In the genomic region with DNA sequence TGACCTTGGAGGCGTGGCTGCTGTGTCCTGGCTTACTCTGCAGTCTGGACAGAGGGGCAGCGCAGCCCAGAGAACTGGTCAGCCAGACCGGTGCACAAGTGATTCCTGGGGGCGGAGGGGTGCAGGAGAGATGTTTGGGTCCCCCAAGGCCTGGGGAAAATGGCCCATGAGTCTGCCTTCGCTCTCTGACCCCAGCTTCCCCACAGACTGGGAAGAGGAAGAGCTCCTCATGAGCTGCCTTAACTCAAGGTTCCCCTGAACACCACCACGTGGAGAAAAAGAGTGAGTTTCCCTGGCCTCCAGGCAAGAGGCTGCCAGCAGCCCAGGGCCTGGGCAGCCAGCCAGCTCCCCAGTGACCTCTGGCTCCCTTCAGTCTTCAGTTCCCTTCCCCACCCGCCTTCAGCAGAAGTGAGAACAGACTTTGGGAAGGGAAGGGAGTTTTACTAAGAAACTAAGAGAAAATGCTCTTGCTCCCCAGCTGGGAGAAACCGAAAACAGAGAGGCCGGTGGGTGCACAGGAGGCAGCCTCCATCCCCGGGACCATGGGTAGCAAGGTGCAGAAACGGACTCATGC, we compare ENCODE assay signal across 9 cellular contexts. TPM values are rescaled to one million over a fixed set of nuclear protein-coding genes. Genes with fewer than 3 reads are reported as not detected.
A peak's percentile ranks its signal among the peaks of the same experiment; 100 is the strongest.
DNase-seq lines count a peak whose midpoint lies in the region; ATAC-seq and TF ChIP-seq lines count a peak whose summit lies in the region.
"Had no signal": no experiment of that assay in that cellular context is flagged by ENCODE, and none has a peak within 500 bp of the region (broad histone marks: within the 10 kb centered on the region; RNA-seq: fewer than 3 reads in every experiment).

No MANE protein-coding gene starts in this region.

- DNase-seq in SIG-M5 treated with dmso at 0.1 percent for 504 hours (lab: John Stamatoyannopoulos, UW; ENCODE audit: unreplicated experiment) = peak; percentile 91
- no peak for DNase-seq in SIG-M5 (lab: John Stamatoyannopoulos, UW)
- DNase-seq in SJCRH30 = peak; percentile 78 to 86
- peak; percentile 91 for DNase-seq in fibroblast of pulmonary artery (ENCODE audit: low read depth)
- no peak for DNase-seq in NCI-H187 treated with DMSO at 0.1 percent for 48 hours (lab: John Stamatoyannopoulos, UW)
- no peak for DNase-seq in stimulated activated CD4-positive, alpha-beta T cell treated with anti-CD3 and anti-CD28 coated beads, Interleukin-12 subunit alpha, Interleukin-12 subunit beta, amount 100 ng/mL, for 4 hours
- DNase-seq: DND-41 had no signal

- TF ChIP-seq CTCF in fibroblast of pulmonary artery (IDR thresholded peaks at IDR 0.05; ENCODE audit: low read length, missing control alignments) = no peak
- no peak for TF ChIP-seq CTCF in parathyroid adenoma (IDR thresholded peaks at IDR 0.05)

- H3K36me3 ChIP-seq in SJCRH30 (no peaks in the 10 kb centered on the region), parathyroid adenoma (ENCODE audit: control insufficient read depth, insufficient read depth, low read length) (no peaks in the 10 kb centered on the region)

- H3K4me2 ChIP-seq in parathyroid adenoma (ENCODE audit: low read length) = peak overlapping the region; percentile 9

- H2AFZ ChIP-seq in parathyroid adenoma = no peak overlapping the region

- no peaks in the 10 kb centered on the region for H3K79me2 ChIP-seq in parathyroid adenoma

- peaks cover 26% of the 10 kb centered on the region for H3K4me1 ChIP-seq in SJCRH30
- H3K4me1 ChIP-seq in parathyroid adenoma = no peaks in the 10 kb centered on the region

- H3K4me3 ChIP-seq in SJCRH30 (no peak overlapping the region), fibroblast of pulmonary artery (replicated peaks; ENCODE audit: low read depth, low read length) (no peak overlapping the region), parathyroid adenoma (ENCODE audit: low read depth, low read length) (no peak overlapping the region)

- H3K9me3 ChIP-seq in SJCRH30 (replicated peaks) (no peaks in the 10 kb centered on the region), parathyroid adenoma (ENCODE audit: control insufficient read depth, low read length) (no peaks in the 10 kb centered on the region)

- no peak overlapping the region for H3K27ac ChIP-seq in SJCRH30
- H3K27ac ChIP-seq in parathyroid adenoma = no peak overlapping the region

- H3K27me3 ChIP-seq in SJCRH30 (no peaks in the 10 kb centered on the region; the same call in 1 of the 2 replicates), parathyroid adenoma (ENCODE audit: control insufficient read depth, insufficient read depth, low read length) (no peaks in the 10 kb centered on the region)

- ATAC-seq in HG03175 (IDR thresholded peaks at IDR 0.05; ENCODE audit: unreplicated experiment) = no peak

- no peak overlapping the region for H3K9ac ChIP-seq in parathyroid adenoma

RNA-seq across cellular contexts. Expression of gene C17orf99, which starts 2.0 kb away (rescaled TPM):
- total RNA-seq in SJCRH30 (2014; rRNA removed; shearing (Covaris generic)) = not detected in 2 replicates

RNA-seq across cellular contexts. Expression of gene TMC8, which starts 13.7 kb away (rescaled TPM):
- total RNA-seq in SJCRH30 (2014; rRNA removed; shearing (Covaris generic)) = 0.28 and 0.30 TPM in 2 replicates

RNA-seq across cellular contexts. Expression of gene TMC6, which starts 15.7 kb away (rescaled TPM):
- total RNA-seq in SJCRH30 (2014; rRNA removed; shearing (Covaris generic)) = 18.8 and 23.2 TPM in 2 replicates

RNA-seq across cellular contexts. Expression of gene SYNGR2, which starts 24.1 kb away (rescaled TPM):
- total RNA-seq in SJCRH30 (2014; rRNA removed; shearing (Covaris generic)) = 19.5 and 21.1 TPM in 2 replicates

RNA-seq across cellular contexts. Expression of gene TK1, which starts 42.6 kb away (rescaled TPM):
- total RNA-seq in SJCRH30 (2014; rRNA removed; shearing (Covaris generic)) = 141 and 158 TPM in 2 replicates

Comparison
In these comparisons a context has a peak if more than half of its experiments do, and no peak if none do; other contexts are left out.
1. DNase-seq: peak in SIG-M5 treated with dmso at 0.1 percent for 504 hours (single experiment), SJCRH30 (2 of 2) and fibroblast of pulmonary artery (single experiment); none in SIG-M5 (single experiment), NCI-H187 treated with DMSO at 0.1 percent for 48 hours (single experiment) and stimulated activated CD4-positive, alpha-beta T cell treated with anti-CD3 and anti-CD28 coated beads, Interleukin-12 subunit alpha, Interleukin-12 subunit beta, amount 100 ng/mL, for 4 hours (single experiment).